28 cellular contexts compared by ENCODE assay signal in the genomic region with DNA sequence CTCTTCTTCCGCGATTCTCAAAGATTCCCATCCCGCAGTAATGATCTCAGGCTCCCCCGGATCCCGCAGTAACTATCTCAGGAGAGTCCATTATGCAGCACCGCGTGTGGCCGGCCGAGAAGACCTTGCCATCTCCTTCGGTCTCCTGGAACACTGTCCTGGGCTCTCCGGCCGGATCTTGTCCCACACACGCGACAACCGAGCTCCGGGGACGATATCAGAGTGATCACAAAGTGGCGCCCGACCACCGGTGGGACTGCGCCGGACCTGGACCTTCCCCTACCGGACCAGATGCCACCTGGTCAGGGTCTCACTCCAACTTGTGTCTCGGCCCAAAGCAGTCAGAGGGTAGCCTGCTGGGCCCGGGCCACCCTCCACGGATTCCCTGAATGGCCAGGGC.
"Had no signal": no experiment of that assay in that cellular context is flagged by ENCODE, and none has a peak within 500 bp of the region (broad histone marks: within the 10 kb centered on the region; RNA-seq: fewer than 3 reads in every experiment).

No MANE protein-coding gene starts in this region.

- H3K27ac ChIP-seq: heart right ventricle, hepatocyte, lower lobe of right lung, parathyroid adenoma, psoas muscle, right atrium auricular region, right lobe of liver, stomach, testis, thyroid gland, transverse colon, upper lobe of left lung, vagina had no signal

- H3K27me3 Mint-ChIP-seq: naive thymus-derived CD8-positive, alpha-beta T cell; stimulated activated naive B cell treated with anti-CD40 and anti-IgM and Interleukin-4, amounts not matched to agents 10 μg/mL and 1 μg/mL and 100 μg/mL, for 72 hours had no signal

- H3K9ac ChIP-seq: parathyroid adenoma had no signal

- H3K4me2 ChIP-seq: hepatocyte, smooth muscle cell had no signal

- H3K4me3 ChIP-seq: heart right ventricle, hepatocyte, lower lobe of right lung, psoas muscle, right atrium auricular region, right lobe of liver, smooth muscle cell, stomach, testis, thyroid gland, transverse colon, upper lobe of left lung, vagina had no signal

- DNase-seq: heart right ventricle; islet precursor cell; kidney glomerular epithelial cell; left cardiac atrium; lower lobe of right lung; mammary epithelial cell; mesenchymal stem cell; naive thymus-derived CD8-positive, alpha-beta T cell; psoas muscle; right lobe of liver; stimulated activated CD4-positive, alpha-beta T cell treated with anti-CD3 and anti-CD28 coated beads, Interleukin-12 subunit alpha, Interleukin-12 subunit beta, amount 100 ng/mL, for 4 hours; stimulated activated CD4-positive, alpha-beta T cell treated with anti-CD3 and anti-CD28 coated beads, Interleukin-15, amount 100 ng/mL, for 24 hours; stimulated activated CD4-positive, alpha-beta T cell treated with anti-CD3 and anti-CD28 coated beads, Interleukin-2, amount 100 ng/mL, for 24 hours; stimulated activated CD4-positive, alpha-beta T cell treated with anti-CD3 and anti-CD28 coated beads, Interleukin-4, amount 100 ng/mL, for 1 hour; stimulated activated naive B cell treated with anti-CD40 and anti-IgM and Interleukin-4, amounts not matched to agents 10 μg/mL and 1 μg/mL and 100 μg/mL, for 72 hours; stimulated activated naive CD8-positive, alpha-beta T cell treated with anti-CD3 and anti-CD28 coated beads, Interleukin-15, Interleukin-2, amounts not matched to agents 100 U/mL and 50 U/mL, for 24 hours; stomach; testis; thyroid gland; transverse colon had no signal

- H3K36me3 ChIP-seq: right atrium auricular region, right lobe of liver, thyroid gland, transverse colon, upper lobe of left lung, vagina had no signal

- H3K9me3 ChIP-seq: heart right ventricle, lower lobe of right lung, psoas muscle, right atrium auricular region, right lobe of liver, stomach, testis, thyroid gland, transverse colon, upper lobe of left lung, vagina had no signal

- H3K27me3 ChIP-seq: heart right ventricle, hepatocyte, right atrium auricular region, right lobe of liver, stomach, testis, thyroid gland, transverse colon, upper lobe of left lung, vagina had no signal

- H2AFZ ChIP-seq: hepatocyte, parathyroid adenoma had no signal

- H3K9me3 Mint-ChIP-seq: naive thymus-derived CD8-positive, alpha-beta T cell; nephron had no signal

- H3K4me3 Mint-ChIP-seq: naive thymus-derived CD8-positive, alpha-beta T cell; nephron; neural crest cell; stimulated activated naive B cell treated with anti-CD40 and anti-IgM and Interleukin-4, amounts not matched to agents 10 μg/mL and 1 μg/mL and 100 μg/mL, for 72 hours had no signal

- H3K27ac Mint-ChIP-seq: naive thymus-derived CD8-positive, alpha-beta T cell; nephron; stimulated activated naive B cell treated with anti-CD40 and anti-IgM and Interleukin-4, amounts not matched to agents 10 μg/mL and 1 μg/mL and 100 μg/mL, for 72 hours had no signal

- H3K4me1 ChIP-seq: psoas muscle had no signal
